ENCODE assay signal across 9 cellular contexts in the genomic region with DNA sequence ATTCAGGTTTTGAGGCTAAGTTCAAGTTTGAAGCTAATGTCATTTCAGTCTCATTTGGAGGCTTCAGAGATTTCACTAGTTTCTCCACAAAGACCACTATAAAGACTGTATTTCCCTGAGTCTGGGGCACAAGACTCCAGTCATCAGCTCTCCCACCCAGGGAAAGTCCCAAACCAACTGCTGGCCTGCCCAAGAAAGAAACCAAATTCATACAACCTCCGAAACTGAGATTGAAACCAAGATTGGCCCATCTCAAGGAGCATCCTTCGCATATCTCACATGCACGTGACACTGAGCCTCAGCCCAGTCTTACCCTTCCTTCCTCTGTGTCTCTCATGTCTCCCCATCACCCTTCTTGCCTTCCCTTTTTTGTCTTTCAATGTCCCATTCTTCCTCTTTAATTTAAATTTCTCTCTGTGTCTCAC. TPM values are rescaled to one million over a fixed set of nuclear protein-coding genes. Genes with fewer than 3 reads are reported as not detected.
A peak's percentile ranks its signal among the peaks of the same experiment; 100 is the strongest.
DNase-seq lines count a peak whose midpoint lies in the region; ATAC-seq, FAIRE-seq and TF ChIP-seq lines count a peak whose summit lies in the region.
"Had no signal": no experiment of that assay in that cellular context is flagged by ENCODE, and none has a peak within 500 bp of the region (broad histone marks: within the 10 kb centered on the region; RNA-seq: fewer than 3 reads in every experiment).

No MANE protein-coding gene starts in this region.

- peaks cover 24% of the 10 kb centered on the region for H3K36me3 Mint-ChIP-seq in activated naive CD8-positive, alpha-beta T cell treated with anti-CD3 and anti-CD28 coated beads, Interleukin-2, amount 50 U/mL, for 24 hours (ENCODE audit: low read depth)

- intact Hi-C loops in prostate gland (cut with DNase I): no loop called here

- no peak for TF ChIP-seq POLR2A in prostate gland (IDR thresholded peaks at IDR 0.05)

- H3K27me3 Mint-ChIP-seq in activated naive CD8-positive, alpha-beta T cell treated with anti-CD3 and anti-CD28 coated beads, Interleukin-2, amount 50 U/mL, for 24 hours: no peaks in the 10 kb centered on the region

- TF ChIP-seq CTCF in prostate gland (IDR thresholded peaks at IDR 0.05): no peak

- H3K4me1 ChIP-seq in small intestine (ENCODE audit: control insufficient read depth in 2 of 2, insufficient read depth in 1 of 2, low read depth in 1 of 2, low read length in 1 of 2): no peaks in the 10 kb centered on the region
- H3K4me1 ChIP-seq in prostate gland (replicated peaks): no peaks in the 10 kb centered on the region

- H3K27me3 ChIP-seq in small intestine (ENCODE audit: control insufficient read depth in 2 of 2, insufficient read depth in 2 of 2, low read length in 2 of 2) (no peaks in the 10 kb centered on the region), prostate gland (replicated peaks; ENCODE audit: insufficient read depth) (no peaks in the 10 kb centered on the region)

- peaks cover 86% of the 10 kb centered on the region for H3K4me1 Mint-ChIP-seq in activated naive CD8-positive, alpha-beta T cell treated with anti-CD3 and anti-CD28 coated beads, Interleukin-2, amount 50 U/mL, for 24 hours

- peak overlapping the region; percentile 46 for H3K4me3 Mint-ChIP-seq in activated naive CD8-positive, alpha-beta T cell treated with anti-CD3 and anti-CD28 coated beads, Interleukin-2, amount 50 U/mL, for 24 hours

- ATAC-seq in GM18519 (IDR thresholded peaks at IDR 0.05; ENCODE audit: low FRiP score, unreplicated experiment) (peak; percentile 48), GM21825 (IDR thresholded peaks at IDR 0.05; ENCODE audit: unreplicated experiment) (peak; percentile 57)
- peak; percentile 66 for ATAC-seq in activated naive CD8-positive, alpha-beta T cell treated with anti-CD3 and anti-CD28 coated beads, Interleukin-2, amount 50 U/mL, for 24 hours

- no peaks in the 10 kb centered on the region for H3K36me3 ChIP-seq in small intestine (ENCODE audit: control insufficient read depth in 2 of 2, insufficient read depth in 2 of 2, low read length in 2 of 2)
- no peaks in the 10 kb centered on the region for H3K36me3 ChIP-seq in prostate gland

- H3K4me3 ChIP-seq in small intestine (ENCODE audit: low read depth in 1 of 2, low read length in 2 of 2): no peak overlapping the region
- H3K4me3 ChIP-seq in prostate gland: no peak overlapping the region

- H3K27ac ChIP-seq in small intestine (ENCODE audit: low read depth in 1 of 2, low read length in 1 of 2) (no peak overlapping the region), prostate gland (no peak overlapping the region)

- WGBS in small intestine, 3 donors: 59 to 64% (median 61%) methylated on average over 3 of the region's 3 CpGs
- WGBS in prostate gland: 76% methylated on average over 3 of the region's 3 CpGs

- H3K9me3 Mint-ChIP-seq in activated naive CD8-positive, alpha-beta T cell treated with anti-CD3 and anti-CD28 coated beads, Interleukin-2, amount 50 U/mL, for 24 hours: no peaks in the 10 kb centered on the region

- peak; percentile 72 to 85 for DNase-seq in NOMO-1 (lab: John Stamatoyannopoulos, UW; ENCODE audit: unreplicated experiment in 2 of 2)
- DNase-seq in activated naive CD8-positive, alpha-beta T cell treated with anti-CD3 and anti-CD28 coated beads, Interleukin-2, amount 50 U/mL, for 24 hours: peak; percentile 69
- no peak for DNase-seq in small intestine
- DNase-seq in DMS 273 (lab: John Stamatoyannopoulos, UW; ENCODE audit: unreplicated experiment): no peak
- DNase-seq in LoVo (ENCODE audit: low spot score): no peak
- DNase-seq in prostate gland (ENCODE audit: low spot score): no peak

- H3K9me3 ChIP-seq in small intestine (ENCODE audit: control insufficient read depth, low read depth) (no peaks in the 10 kb centered on the region), prostate gland (no peaks in the 10 kb centered on the region)

- FAIRE-seq in small intestine (lab: Jason Lieb, UNC): no peak
- FAIRE-seq: endometrium had no signal

- peak overlapping the region; percentile 85 for H3K27ac Mint-ChIP-seq in activated naive CD8-positive, alpha-beta T cell treated with anti-CD3 and anti-CD28 coated beads, Interleukin-2, amount 50 U/mL, for 24 hours

RNA-seq across cellular contexts. Expression of a gene that starts 3.5 kb away (rescaled TPM):
- polyA plus RNA-seq in small intestine: under 1 TPM in 1 of 3 donors, not detected in 2; 0.24 TPM
- total RNA-seq in prostate gland: 1 to 10 TPM in 1 of 2 donors, not detected in 1; 1.2 TPM

RNA-seq across cellular contexts. Expression of a gene that starts 6.8 kb away (rescaled TPM):
- under 1 TPM in 2 of 3 donors, not detected in 1; 0.18 to 0.45 TPM for polyA plus RNA-seq in small intestine
- total RNA-seq in prostate gland: under 1 TPM in 1 of 2 donors, not detected in 1; 0.23 TPM

RNA-seq across cellular contexts. Expression of a gene that starts 13.7 kb away (rescaled TPM):
- 1 to 10 TPM; 4.0 to 9.5 (median 6.5) TPM for polyA plus RNA-seq in small intestine
- total RNA-seq in prostate gland: under 1 TPM in 1 of 2 donors, not detected in 1; 0.97 TPM

RNA-seq across cellular contexts. Expression of a gene that starts 17.5 kb away (rescaled TPM):
- 10 to 100 TPM in 1 of 3 donors, 1 to 10 TPM in 2; 3.1 to 37.0 (median 8.3) TPM for polyA plus RNA-seq in small intestine
- total RNA-seq in prostate gland: 1 to 10 TPM in 1 of 2 donors, not detected in 1; 3.1 TPM

RNA-seq across cellular contexts. Expression of a gene that starts 21.1 kb away (rescaled TPM):
- 10 to 100 TPM; 28.9 to 47.3 (median 34.7) TPM for polyA plus RNA-seq in small intestine
- 10 to 100 TPM; 38.0 to 48.7 TPM for total RNA-seq in prostate gland

Comparison
In these comparisons a context has a peak if more than half of its experiments do, and no peak if none do; other contexts are left out.
1. DNase-seq: peak in NOMO-1 (2 of 2) and activated naive CD8-positive, alpha-beta T cell treated with anti-CD3 and anti-CD28 coated beads, Interleukin-2, amount 50 U/mL, for 24 hours (single experiment); none in small intestine (single experiment), DMS 273 (single experiment), LoVo (single experiment) and prostate gland (single experiment).
2. Peak in every context shown above with its lines, with median percentiles within 50 percentile points of each other: ATAC-seq.